Comparison of ENCODE assay signal across 25 cellular contexts in genomic region chr5:137667341-137667740, GRCh38.
DNase-seq lines count a peak whose midpoint lies in the region; ATAC-seq, FAIRE-seq and TF ChIP-seq lines count a peak whose summit lies in the region.
"Had no signal": no experiment of that assay in that cellular context is flagged by ENCODE, and none has a peak within 500 bp of the region (broad histone marks: within the 10 kb centered on the region; RNA-seq: fewer than 3 reads in every experiment).

No MANE protein-coding gene starts in this region.

- FAIRE-seq in frontal cortex (lab: Jason Lieb, UNC) = no peak
- FAIRE-seq: A204.1 had no signal

- H3K27me3 ChIP-seq in heart left ventricle (no peaks in the 10 kb centered on the region), vagina (no peaks in the 10 kb centered on the region)
- H3K27me3 ChIP-seq: esophagus squamous epithelium had no signal

- no peaks in the 10 kb centered on the region for H3K9me3 Mint-ChIP-seq in nephron
- H3K9me3 Mint-ChIP-seq: activated naive CD4-positive, alpha-beta T cell treated with anti-CD3 and anti-CD28 coated beads, Interleukin-2, amount 10 ng/mL, durations not matched to agents 7 days and 5 days; activated T-cell treated with anti-CD3 and anti-CD28 coated beads, Interleukin-2, amount 50 U/mL, for 24 hours; nephron progenitor cell; stimulated activated naive B cell treated with anti-CD40 and anti-IgM and Interleukin-4, amounts not matched to agents 10 μg/mL and 1 μg/mL and 100 μg/mL, for 72 hours had no signal

- H3K4me1 ChIP-seq in heart left ventricle (peaks cover 0 to 27% (median 21%) of the 10 kb centered on the region in 12 donors), vagina (peaks cover 11% of the 10 kb centered on the region)

- TF ChIP-seq POLR2A in heart left ventricle (IDR thresholded peaks at IDR 0.05) = no peak
- no peak for TF ChIP-seq POLR2A in vagina (IDR thresholded peaks at IDR 0.05)

- ATAC-seq in heart left ventricle (peak in 1 of 4 donors; percentile 26), Right ventricle myocardium superior (ENCODE audit: poor library complexity) (no peak), GM19351 (IDR thresholded peaks at IDR 0.05; ENCODE audit: unreplicated experiment) (no peak)
- ATAC-seq: stimulated activated naive B cell treated with anti-CD40 and anti-IgM and Interleukin-4, amounts not matched to agents 10 μg/mL and 1 μg/mL and 100 μg/mL, for 72 hours had no signal

- H3K4me3 ChIP-seq in heart left ventricle (no peak overlapping the region), fibroblast of the aortic adventitia (ENCODE audit: low read depth, low read length) (no peak overlapping the region), vagina (no peak overlapping the region)
- H3K4me3 ChIP-seq: esophagus squamous epithelium, skin epidermis had no signal

- peak overlapping the region in 11 of 12 donors; percentile 46 to 79 (median 66) for H3K27ac ChIP-seq in heart left ventricle
- peak overlapping the region; percentile 64 for H3K27ac ChIP-seq in vagina
- H3K27ac ChIP-seq: KMS-11 had no signal

- peaks cover 24% of the 10 kb centered on the region for H3K4me1 Mint-ChIP-seq in nephron

- DNase-seq in heart left ventricle = no peak
- no peak for DNase-seq in Right ventricle myocardium superior
- peak; percentile 2 for DNase-seq in fibroblast of the aortic adventitia (ENCODE audit: low read depth)
- DNase-seq in vagina (ENCODE audit: extremely low spot score in 2 of 2) = no peak
- DNase-seq in NCI-H82 (lab: John Stamatoyannopoulos, UW) = no peak
- no peak for DNase-seq in frontal cortex (ENCODE audit: low spot score in 2 of 2)
- DNase-seq: activated CD4-positive, alpha-beta T cell treated with anti-CD3 and anti-CD28 coated beads for 1 hour; activated CD8-positive, alpha-beta memory T cell treated with anti-CD3 and anti-CD28 coated beads for 24 hours; activated naive CD4-positive, alpha-beta T cell treated with anti-CD3 and anti-CD28 coated beads, Interleukin-2, amount 10 ng/mL, durations not matched to agents 7 days and 5 days; activated T-cell treated with anti-CD3 and anti-CD28 coated beads, Interleukin-2, amount 50 U/mL, for 24 hours; effector CD4-positive, alpha-beta T cell; esophagus squamous epithelium; left cardiac atrium; NCI-H345; NCI-H774; nephron progenitor cell; SHP77 treated with DMSO at 0.1 percent for 48 hours; stimulated activated naive B cell treated with anti-CD40 and anti-IgM and Interleukin-4, amounts not matched to agents 10 μg/mL and 1 μg/mL and 100 μg/mL, for 72 hours; SW 1271 had no signal

- H3K27ac Mint-ChIP-seq in nephron = peak overlapping the region in 2 of 3 experiments; percentile 73 to 81
- H3K27ac Mint-ChIP-seq: nephron progenitor cell had no signal

- H3K27me3 Mint-ChIP-seq in nephron (ENCODE audit: low read depth) = no peaks in the 10 kb centered on the region
- H3K27me3 Mint-ChIP-seq: activated naive CD4-positive, alpha-beta T cell treated with anti-CD3 and anti-CD28 coated beads, Interleukin-2, amount 10 ng/mL, durations not matched to agents 7 days and 5 days; activated T-cell treated with anti-CD3 and anti-CD28 coated beads, Interleukin-2, amount 50 U/mL, for 24 hours; B cell; stimulated activated naive B cell treated with anti-CD40 and anti-IgM and Interleukin-4, amounts not matched to agents 10 μg/mL and 1 μg/mL and 100 μg/mL, for 72 hours had no signal

- no peak overlapping the region for H3K4me3 Mint-ChIP-seq in nephron
- H3K4me3 Mint-ChIP-seq: activated naive CD4-positive, alpha-beta T cell treated with anti-CD3 and anti-CD28 coated beads, Interleukin-2, amount 10 ng/mL, durations not matched to agents 7 days and 5 days; activated T-cell treated with anti-CD3 and anti-CD28 coated beads, Interleukin-2, amount 50 U/mL, for 24 hours; nephron progenitor cell had no signal

- intact Hi-C loops in heart left ventricle (cut with DNase I) (no loop called here), Right ventricle myocardium superior (cut with DNase I) (no loop called here), vagina (cut with DNase I) (no loop called here)

- no peak for TF ChIP-seq CTCF in heart left ventricle (IDR thresholded peaks at IDR 0.05)
- TF ChIP-seq CTCF in fibroblast of the aortic adventitia (IDR thresholded peaks at IDR 0.05; ENCODE audit: insufficient read depth, low read length) = no peak
- TF ChIP-seq CTCF in nephron (IDR thresholded peaks at IDR 0.05; ENCODE audit: unreplicated experiment in 3 of 3) = no peak
- no peak for TF ChIP-seq CTCF in vagina (IDR thresholded peaks at IDR 0.05)

- peaks cover 16% of the 10 kb centered on the region for H3K36me3 Mint-ChIP-seq in nephron (ENCODE audit: low read depth)

- H3K9me3 ChIP-seq in heart left ventricle = no peaks in the 10 kb centered on the region
- H3K9me3 ChIP-seq in vagina = no peaks in the 10 kb centered on the region
- H3K9me3 ChIP-seq: esophagus squamous epithelium had no signal

- H3K36me3 ChIP-seq in heart left ventricle (peaks cover 0 to 20% (median 0%) of the 10 kb centered on the region in 9 donors), vagina (no peaks in the 10 kb centered on the region)
- H3K36me3 ChIP-seq: esophagus squamous epithelium had no signal
